ENCODE assay signal across 1 cellular context in the genomic region with DNA sequence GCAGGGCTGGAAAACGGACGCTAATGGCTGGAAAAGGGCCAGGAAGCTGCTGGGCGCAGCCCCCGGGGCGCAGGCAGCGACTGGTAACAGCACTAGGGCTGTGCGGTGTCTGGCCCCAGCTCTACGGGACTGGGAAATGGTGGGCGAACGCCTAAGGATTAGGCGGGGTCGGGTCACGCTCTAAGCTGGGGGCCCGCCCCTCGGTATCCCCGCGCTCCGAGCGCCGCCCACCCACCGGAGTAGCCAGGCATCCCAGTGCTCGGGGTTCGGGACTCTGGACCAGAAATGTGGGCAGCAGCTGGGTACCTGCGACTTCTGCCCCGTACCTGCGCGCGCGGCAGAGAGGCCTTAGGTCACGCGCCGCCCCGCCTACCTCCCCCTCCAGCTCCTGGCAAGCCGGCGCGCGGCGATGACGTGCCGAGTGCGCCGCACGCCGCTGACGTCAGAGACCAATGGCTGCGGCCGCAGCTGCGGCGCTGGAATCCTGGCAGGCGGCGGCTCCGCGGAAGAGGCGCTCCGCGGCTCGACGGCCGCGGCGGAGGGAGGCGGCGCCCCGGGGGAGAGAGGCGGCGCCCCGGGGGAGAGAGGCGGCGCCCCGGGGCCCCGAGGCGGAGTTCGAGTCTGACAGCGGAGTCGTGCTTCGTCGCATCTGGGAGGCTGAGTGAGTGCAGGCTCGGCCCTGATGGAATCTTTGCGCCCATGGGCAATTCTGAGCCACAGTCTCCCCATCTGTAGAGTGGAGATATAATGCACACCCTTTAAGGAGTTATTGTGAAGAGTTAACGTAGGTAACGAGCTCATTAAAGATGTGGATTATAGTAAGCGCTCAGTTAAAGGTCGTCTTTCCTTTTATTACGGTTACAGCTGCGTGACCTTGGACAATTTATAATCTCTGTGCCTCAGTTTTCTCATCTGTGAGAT.
TF ChIP-seq lines count a peak whose summit lies in the region.

HPS4 (minus strand) TSS at position 345 of the 921 bp plus-strand sequence. CDS start 2,021 bp downstream, outside the sequence.
SRRD (plus strand) TSS at position 439 of the 921 bp plus-strand sequence; CDS start at position 453, 14 bp downstream.

TF ChIP-seq in HepG2, 621 proteins besides CTCF, POLR2A, EP300 and RAD21 (continued from another document and continues in another):
- TF ChIP-seq, protein P1, sequence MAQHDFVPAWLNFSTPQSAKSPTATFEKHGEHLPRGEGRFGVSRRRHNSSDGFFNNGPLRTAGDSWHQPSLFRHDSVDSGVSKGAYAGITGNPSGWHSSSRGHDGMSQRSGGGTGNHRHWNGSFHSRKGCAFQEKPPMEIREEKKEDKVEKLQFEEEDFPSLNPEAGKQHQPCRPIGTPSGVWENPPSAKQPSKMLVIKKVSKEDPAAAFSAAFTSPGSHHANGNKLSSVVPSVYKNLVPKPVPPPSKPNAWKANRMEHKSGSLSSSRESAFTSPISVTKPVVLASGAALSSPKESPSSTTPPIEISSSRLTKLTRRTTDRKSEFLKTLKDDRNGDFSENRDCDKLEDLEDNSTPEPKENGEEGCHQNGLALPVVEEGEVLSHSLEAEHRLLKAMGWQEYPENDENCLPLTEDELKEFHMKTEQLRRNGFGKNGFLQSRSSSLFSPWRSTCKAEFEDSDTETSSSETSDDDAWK (CRISPR knock-in tag; IDR thresholded peaks at IDR 0.05): no peak
- TF ChIP-seq RELA (CRISPR knock-in tag; IDR thresholded peaks at IDR 0.05): peak; percentile 51; the same call in 1 of the 2 replicates
- TF ChIP-seq, protein P2, sequence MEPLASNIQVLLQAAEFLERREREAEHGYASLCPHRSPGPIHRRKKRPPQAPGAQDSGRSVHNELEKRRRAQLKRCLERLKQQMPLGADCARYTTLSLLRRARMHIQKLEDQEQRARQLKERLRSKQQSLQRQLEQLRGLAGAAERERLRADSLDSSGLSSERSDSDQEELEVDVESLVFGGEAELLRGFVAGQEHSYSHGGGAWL (CRISPR knock-in tag; IDR thresholded peaks at IDR 0.05): peak; percentile 95
- TF ChIP-seq HDAC1 (CRISPR knock-in tag; IDR thresholded peaks at IDR 0.05): peak; percentile 98
- TF ChIP-seq, protein P3, sequence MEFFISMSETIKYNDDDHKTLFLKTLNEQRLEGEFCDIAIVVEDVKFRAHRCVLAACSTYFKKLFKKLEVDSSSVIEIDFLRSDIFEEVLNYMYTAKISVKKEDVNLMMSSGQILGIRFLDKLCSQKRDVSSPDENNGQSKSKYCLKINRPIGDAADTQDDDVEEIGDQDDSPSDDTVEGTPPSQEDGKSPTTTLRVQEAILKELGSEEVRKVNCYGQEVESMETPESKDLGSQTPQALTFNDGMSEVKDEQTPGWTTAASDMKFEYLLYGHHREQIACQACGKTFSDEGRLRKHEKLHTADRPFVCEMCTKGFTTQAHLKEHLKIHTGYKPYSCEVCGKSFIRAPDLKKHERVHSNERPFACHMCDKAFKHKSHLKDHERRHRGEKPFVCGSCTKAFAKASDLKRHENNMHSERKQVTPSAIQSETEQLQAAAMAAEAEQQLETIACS (CRISPR knock-in tag; IDR thresholded peaks at IDR 0.05): peak; percentile 86
- TF ChIP-seq ZNF12 (CRISPR knock-in tag; IDR thresholded peaks at IDR 0.05): no peak
- TF ChIP-seq SMAD9 (CRISPR knock-in tag; IDR thresholded peaks at IDR 0.05): no peak
- no peak for TF ChIP-seq ZNF790 (CRISPR knock-in tag; IDR thresholded peaks at IDR 0.05; ENCODE audit: borderline replicate concordance)
- TF ChIP-seq GFI1 (CRISPR knock-in tag; IDR thresholded peaks at IDR 0.05; ENCODE audit: borderline replicate concordance): no peak; the same call in 1 of the 2 replicates
- TF ChIP-seq, protein P4, sequence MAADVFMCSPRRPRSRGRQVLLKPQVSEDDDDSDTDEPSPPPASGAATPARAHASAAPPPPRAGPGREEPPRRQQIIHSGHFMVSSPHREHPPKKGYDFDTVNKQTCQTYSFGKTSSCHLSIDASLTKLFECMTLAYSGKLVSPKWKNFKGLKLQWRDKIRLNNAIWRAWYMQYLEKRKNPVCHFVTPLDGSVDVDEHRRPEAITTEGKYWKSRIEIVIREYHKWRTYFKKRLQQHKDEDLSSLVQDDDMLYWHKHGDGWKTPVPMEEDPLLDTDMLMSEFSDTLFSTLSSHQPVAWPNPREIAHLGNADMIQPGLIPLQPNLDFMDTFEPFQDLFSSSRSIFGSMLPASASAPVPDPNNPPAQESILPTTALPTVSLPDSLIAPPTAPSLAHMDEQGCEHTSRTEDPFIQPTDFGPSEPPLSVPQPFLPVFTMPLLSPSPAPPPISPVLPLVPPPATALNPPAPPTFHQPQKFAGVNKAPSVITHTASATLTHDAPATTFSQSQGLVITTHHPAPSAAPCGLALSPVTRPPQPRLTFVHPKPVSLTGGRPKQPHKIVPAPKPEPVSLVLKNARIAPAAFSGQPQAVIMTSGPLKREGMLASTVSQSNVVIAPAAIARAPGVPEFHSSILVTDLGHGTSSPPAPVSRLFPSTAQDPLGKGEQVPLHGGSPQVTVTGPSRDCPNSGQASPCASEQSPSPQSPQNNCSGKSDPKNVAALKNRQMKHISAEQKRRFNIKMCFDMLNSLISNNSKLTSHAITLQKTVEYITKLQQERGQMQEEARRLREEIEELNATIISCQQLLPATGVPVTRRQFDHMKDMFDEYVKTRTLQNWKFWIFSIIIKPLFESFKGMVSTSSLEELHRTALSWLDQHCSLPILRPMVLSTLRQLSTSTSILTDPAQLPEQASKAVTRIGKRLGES (CRISPR knock-in tag; IDR thresholded peaks at IDR 0.05; ENCODE audit: borderline replicate concordance): peak; percentile 31; the same call in 1 of the 2 replicates
- peak; percentile 80 for TF ChIP-seq HCFC1 (IDR thresholded peaks at IDR 0.05; ENCODE audit: low read depth, low read length)
- TF ChIP-seq IKZF1 (IDR thresholded peaks at IDR 0.05): no peak
- no peak for TF ChIP-seq ZNF704 (CRISPR knock-in tag; IDR thresholded peaks at IDR 0.05; ENCODE audit: borderline replicate concordance)
- TF ChIP-seq, protein P5, sequence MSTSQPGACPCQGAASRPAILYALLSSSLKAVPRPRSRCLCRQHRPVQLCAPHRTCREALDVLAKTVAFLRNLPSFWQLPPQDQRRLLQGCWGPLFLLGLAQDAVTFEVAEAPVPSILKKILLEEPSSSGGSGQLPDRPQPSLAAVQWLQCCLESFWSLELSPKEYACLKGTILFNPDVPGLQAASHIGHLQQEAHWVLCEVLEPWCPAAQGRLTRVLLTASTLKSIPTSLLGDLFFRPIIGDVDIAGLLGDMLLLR (CRISPR knock-in tag; IDR thresholded peaks at IDR 0.05): no peak; the same call in 1 of the 2 replicates
- no peak for TF ChIP-seq PHB2 (IDR thresholded peaks at IDR 0.05; ENCODE audit: partially characterized antibody)
- TF ChIP-seq TOPORS (CRISPR knock-in tag; IDR thresholded peaks at IDR 0.05): 0 out of 2 replicates have a peak, but pooled peaks have one; percentile 26
- peak; percentile 64; the same call in 1 of the 2 replicates for TF ChIP-seq MXD1 (CRISPR knock-in tag; IDR thresholded peaks at IDR 0.05)
- TF ChIP-seq FOXK2 (IDR thresholded peaks at IDR 0.05): no peak
- no peak for TF ChIP-seq PREB (CRISPR knock-in tag; IDR thresholded peaks at IDR 0.05)
- TF ChIP-seq ZNF430 (CRISPR knock-in tag; IDR thresholded peaks at IDR 0.05): no peak
- peak; percentile 85 for TF ChIP-seq ZNF883 (CRISPR knock-in tag; IDR thresholded peaks at IDR 0.05; ENCODE audit: not compliant biosample characterization)
- no peak for TF ChIP-seq ZNF660 (CRISPR knock-in tag; IDR thresholded peaks at IDR 0.05; ENCODE audit: borderline replicate concordance, low read depth)
- peak; percentile 70; the same call in 1 of the 2 replicates for TF ChIP-seq ZKSCAN8 (CRISPR knock-in tag; IDR thresholded peaks at IDR 0.05; ENCODE audit: borderline replicate concordance)
- TF ChIP-seq, protein P6, sequence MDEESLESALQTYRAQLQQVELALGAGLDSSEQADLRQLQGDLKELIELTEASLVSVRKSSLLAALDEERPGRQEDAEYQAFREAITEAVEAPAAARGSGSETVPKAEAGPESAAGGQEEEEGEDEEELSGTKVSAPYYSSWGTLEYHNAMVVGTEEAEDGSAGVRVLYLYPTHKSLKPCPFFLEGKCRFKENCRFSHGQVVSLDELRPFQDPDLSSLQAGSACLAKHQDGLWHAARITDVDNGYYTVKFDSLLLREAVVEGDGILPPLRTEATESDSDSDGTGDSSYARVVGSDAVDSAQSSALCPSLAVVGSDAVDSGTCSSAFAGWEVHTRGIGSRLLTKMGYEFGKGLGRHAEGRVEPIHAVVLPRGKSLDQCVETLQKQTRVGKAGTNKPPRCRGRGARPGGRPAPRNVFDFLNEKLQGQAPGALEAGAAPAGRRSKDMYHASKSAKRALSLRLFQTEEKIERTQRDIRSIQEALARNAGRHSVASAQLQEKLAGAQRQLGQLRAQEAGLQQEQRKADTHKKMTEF (CRISPR knock-in tag; IDR thresholded peaks at IDR 0.05): peak; percentile 89; the same call in 1 of the 2 replicates
- TF ChIP-seq NFE2L2 (IDR thresholded peaks at IDR 0.05; ENCODE audit: low read length): no peak
- TF ChIP-seq, protein P7, sequence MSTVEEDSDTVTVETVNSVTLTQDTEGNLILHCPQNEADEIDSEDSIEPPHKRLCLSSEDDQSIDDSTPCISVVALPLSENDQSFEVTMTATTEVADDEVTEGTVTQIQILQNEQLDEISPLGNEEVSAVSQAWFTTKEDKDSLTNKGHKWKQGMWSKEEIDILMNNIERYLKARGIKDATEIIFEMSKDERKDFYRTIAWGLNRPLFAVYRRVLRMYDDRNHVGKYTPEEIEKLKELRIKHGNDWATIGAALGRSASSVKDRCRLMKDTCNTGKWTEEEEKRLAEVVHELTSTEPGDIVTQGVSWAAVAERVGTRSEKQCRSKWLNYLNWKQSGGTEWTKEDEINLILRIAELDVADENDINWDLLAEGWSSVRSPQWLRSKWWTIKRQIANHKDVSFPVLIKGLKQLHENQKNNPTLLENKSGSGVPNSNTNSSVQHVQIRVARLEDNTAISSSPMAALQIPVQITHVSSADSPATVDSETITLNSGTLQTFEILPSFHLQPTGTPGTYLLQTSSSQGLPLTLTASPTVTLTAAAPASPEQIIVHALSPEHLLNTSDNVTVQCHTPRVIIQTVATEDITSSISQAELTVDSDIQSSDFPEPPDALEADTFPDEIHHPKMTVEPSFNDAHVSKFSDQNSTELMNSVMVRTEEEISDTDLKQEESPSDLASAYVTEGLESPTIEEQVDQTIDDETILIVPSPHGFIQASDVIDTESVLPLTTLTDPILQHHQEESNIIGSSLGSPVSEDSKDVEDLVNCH (CRISPR knock-in tag; IDR thresholded peaks at IDR 0.05): no peak
- TF ChIP-seq MIXL1 (CRISPR knock-in tag; IDR thresholded peaks at IDR 0.05): 0 out of 2 replicates have a peak, but pooled peaks have one; percentile 49
- TF ChIP-seq ZNF576 (CRISPR knock-in tag; IDR thresholded peaks at IDR 0.05): no peak
- TF ChIP-seq ZNF296 (CRISPR knock-in tag; conservative IDR thresholded peaks at IDR 0.05): no peak
- no peak for TF ChIP-seq ZBTB44 (CRISPR knock-in tag; IDR thresholded peaks at IDR 0.05)
